In genomic region chr14:91911474-91912032, GRCh38 we compare ENCODE assay signal across 8 cellular contexts. TPM values are rescaled to one million over a fixed set of nuclear protein-coding genes. Genes with fewer than 3 reads are reported as not detected.
DNase-seq lines count a peak whose midpoint lies in the region; ATAC-seq and TF ChIP-seq lines count a peak whose summit lies in the region.

No MANE protein-coding gene starts in this region.

- H3K4me1 Mint-ChIP-seq in CD8-positive, alpha-beta T cell (ENCODE audit: low read depth), result peaks cover 19% of the 10 kb centered on the region

- H3K4me1 ChIP-seq in CD8-positive, alpha-beta T cell (ENCODE audit: insufficient read depth, low read length), result peaks cover 5% of the 10 kb centered on the region
- H3K4me1 ChIP-seq in tibial artery, result peaks cover 0 to 21% (median 8%) of the 10 kb centered on the region in 4 donors

- POLR2A ChIA-PET in CD8-positive, alpha-beta T cell (lab: Charles Lee), result interaction anchor here (0.6 to 1.9 kb wide), 14 partner anchors 13 to 263 kb away, joined by 3 to 11 read pairs (median 4); partner anchors contain the start of gene TC2N

- H3K4me3 Mint-ChIP-seq in CD8-positive, alpha-beta T cell, result no peak overlapping the region

- H3K4me3 ChIP-seq in CD8-positive, alpha-beta T cell (ENCODE audit: low read depth, low read length), result no peak overlapping the region
- H3K4me3 ChIP-seq in WERI-Rb-1 (ENCODE audit: low read depth, low read length) (no peak overlapping the region), tibial artery (no peak overlapping the region)

- peak in 5 of 7 experiments; percentile 11 to 71 (median 43) for DNase-seq in CD8-positive, alpha-beta T cell
- DNase-seq in NCI-H1694 treated with DMSO at 0.1 percent for 48 hours (lab: John Stamatoyannopoulos, UW) (peak; percentile 86), WERI-Rb-1 (peak; percentile 54), dermis microvascular lymphatic vessel endothelial cell (ENCODE audit: low read depth in 2 of 2) (peak; percentile 53 to 55), middle frontal gyrus (ENCODE audit: extremely low spot score, low spot score) (peak; percentile 22), tibial artery (no peak)

- intact Hi-C loops in CD8-positive, alpha-beta T cell (cut with DNase I, micrococcal nuclease), result loop anchor here (1.0 to 10.0 kb wide), 11 partner anchors 45 to 429 kb away; partner anchors contain the start of gene TC2N (in 1 of the 2)
- intact Hi-C loops in tibial artery (cut with DNase I; ENCODE audit: low total_unique reads), result no loop called here

- no peaks in the 10 kb centered on the region for H3K27me3 Mint-ChIP-seq in CD8-positive, alpha-beta T cell (ENCODE audit: low read depth)

- H3K9me3 ChIP-seq in CD8-positive, alpha-beta T cell (ENCODE audit: low read length), result no peaks in the 10 kb centered on the region
- H3K9me3 ChIP-seq in WERI-Rb-1 (ENCODE audit: severe bottlenecking) (no peaks in the 10 kb centered on the region), tibial artery (no peaks in the 10 kb centered on the region)

- peaks cover 2% of the 10 kb centered on the region for H3K9me3 Mint-ChIP-seq in CD8-positive, alpha-beta T cell

- CTCF ChIA-PET in CD8-positive, alpha-beta T cell (lab: Charles Lee), result interaction anchor here (0.5 to 5.4 kb wide), 47 partner anchors 11 to 434 kb away, joined by 3 to 41 read pairs (median 4); partner anchors contain the start of gene TC2N

- TF ChIP-seq CTCF in CD8-positive, alpha-beta T cell (IDR thresholded peaks at IDR 0.05), result peak; percentile 56
- TF ChIP-seq CTCF in WERI-Rb-1 (IDR thresholded peaks at IDR 0.05; ENCODE audit: low read depth, low read length), result peak; percentile 61
- peak; percentile 37 for TF ChIP-seq CTCF in tibial artery (IDR thresholded peaks at IDR 0.05)

- H3K27ac Mint-ChIP-seq in CD8-positive, alpha-beta T cell, result no peak overlapping the region

- H3K27ac ChIP-seq in CD8-positive, alpha-beta T cell (ENCODE audit: low read depth, low read length), result no peak overlapping the region
- H3K27ac ChIP-seq in WERI-Rb-1 (no peak overlapping the region), tibial artery (peak overlapping the region in 1 of 2 donors; percentile 43)

- no peaks in the 10 kb centered on the region for H3K36me3 ChIP-seq in CD8-positive, alpha-beta T cell (ENCODE audit: insufficient read depth, low read length)
- H3K36me3 ChIP-seq in WERI-Rb-1 (no peaks in the 10 kb centered on the region), tibial artery (peaks cover 0 to 7% (median 0%) of the 10 kb centered on the region in 3 donors)

- H3K27me3 ChIP-seq in CD8-positive, alpha-beta T cell (ENCODE audit: insufficient read depth, low read length), result no peaks in the 10 kb centered on the region
- H3K27me3 ChIP-seq in WERI-Rb-1 (ENCODE audit: insufficient read depth, low read depth, severe bottlenecking), result no peaks in the 10 kb centered on the region
- H3K27me3 ChIP-seq in tibial artery, result no peaks in the 10 kb centered on the region

- H3K36me3 Mint-ChIP-seq in CD8-positive, alpha-beta T cell, result no peaks in the 10 kb centered on the region

- peak; percentile 96 for ATAC-seq in CD8-positive, alpha-beta T cell
- peak; percentile 76 for ATAC-seq in GM21529 (IDR thresholded peaks at IDR 0.05; ENCODE audit: unreplicated experiment)
- ATAC-seq in HG03159 (IDR thresholded peaks at IDR 0.05; ENCODE audit: unreplicated experiment), result no peak

RNA-seq across cellular contexts. Expression of gene FBLN5, which starts 35.9 kb away (rescaled TPM):
- 1 to 10 TPM; 1.4 TPM for total RNA-seq in CD8-positive, alpha-beta T cell
- 0.26 and 0.89 TPM in 2 replicates for total RNA-seq in dermis microvascular lymphatic vessel endothelial cell

RNA-seq across cellular contexts. Expression of gene TC2N, which starts 44.2 kb away (rescaled TPM):
- total RNA-seq in CD8-positive, alpha-beta T cell, result 100 to 1,000 TPM; 132 TPM
- 7.4 and 40.0 TPM in 2 replicates for total RNA-seq in dermis microvascular lymphatic vessel endothelial cell

Comparison
In these comparisons a context has a peak if more than half of its experiments do, and no peak if none do; other contexts are left out.
1. DNase-seq: peak in CD8-positive, alpha-beta T cell (5 of 7), NCI-H1694 treated with DMSO at 0.1 percent for 48 hours (single experiment), WERI-Rb-1 (single experiment), dermis microvascular lymphatic vessel endothelial cell (2 of 2) and middle frontal gyrus (single experiment); none in tibial artery (0 of 2).
2. Peak in every context shown above with its lines, with median percentiles within 50 percentile points of each other: CTCF ChIP-seq.